Comparison of ENCODE assay signal across 26 cellular contexts in the genomic region with DNA sequence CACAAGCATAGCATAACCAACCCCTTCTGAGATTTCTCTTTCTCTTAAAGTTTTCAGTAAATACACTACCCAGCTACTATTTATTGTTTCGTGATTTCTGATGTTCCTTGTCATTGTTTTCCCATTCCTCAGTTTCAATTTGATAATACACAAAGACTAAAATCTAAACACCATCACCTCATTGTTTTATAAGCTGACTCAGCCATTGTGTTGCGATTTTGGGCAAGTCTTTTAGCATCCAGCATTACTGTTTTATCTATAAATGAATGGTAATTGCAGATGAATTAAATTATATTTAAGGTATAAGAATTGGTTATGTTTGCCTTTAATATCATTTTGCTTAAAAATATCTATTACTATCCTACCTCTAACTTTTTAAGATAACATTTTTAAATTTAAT.
"Had no signal": no experiment of that assay in that cellular context is flagged by ENCODE, and none has a peak within 500 bp of the region (broad histone marks: within the 10 kb centered on the region; RNA-seq: fewer than 3 reads in every experiment).

No MANE protein-coding gene starts in this region.

- ATAC-seq: esophagus mucosa; foreskin keratinocyte; heart right ventricle; left colon; natural killer cell; sciatic nerve; stimulated activated naive CD8-positive, alpha-beta T cell treated with anti-CD3 and anti-CD28 coated beads, Interleukin-15, amount 100 ng/mL, for 72 hours; upper lobe of right lung had no signal

- H3K4me3 ChIP-seq: coronary artery, heart right ventricle, left ventricle myocardium inferior, lung, smooth muscle cell, suprapubic skin, transverse colon, upper lobe of right lung, uterus had no signal

- H3K9me3 ChIP-seq: suprapubic skin, transverse colon, upper lobe of right lung, uterus had no signal

- H3K4me1 ChIP-seq: foreskin keratinocyte, heart right ventricle, left ventricle myocardium inferior, parathyroid adenoma, suprapubic skin, transverse colon, upper lobe of right lung, uterus had no signal

- H3K4me2 ChIP-seq: smooth muscle cell had no signal

- H3K9ac ChIP-seq: parathyroid adenoma had no signal

- H3K36me3 ChIP-seq: heart right ventricle, left ventricle myocardium inferior, suprapubic skin, transverse colon, upper lobe of right lung, uterus had no signal

- FAIRE-seq: islet of Langerhans had no signal

- H3K27ac ChIP-seq: coronary artery, epithelial cell of prostate, foreskin keratinocyte, heart right ventricle, left ventricle myocardium inferior, parathyroid adenoma, suprapubic skin, transverse colon, upper lobe of right lung, uterus had no signal

- DNase-seq: foreskin keratinocyte; glutamatergic neuron; heart right ventricle; hippocampal formation; kidney glomerular epithelial cell; left colon; left ventricle myocardium inferior; natural killer cell; stimulated activated CD4-positive, alpha-beta T cell treated with anti-CD3 and anti-CD28 coated beads, Interleukin-12 subunit alpha, Interleukin-12 subunit beta, amount 100 ng/mL, for 4 hours; stimulated activated CD4-positive, alpha-beta T cell treated with anti-CD3 and anti-CD28 coated beads, Interleukin-1b, Interleukin-23, amount 100 ng/mL, for 48 hours; stimulated activated CD4-positive, alpha-beta T cell treated with anti-CD3 and anti-CD28 coated beads, Interleukin-4, amount 100 ng/mL, for 1 hour; stimulated activated CD8-positive, alpha-beta memory T cell treated with anti-CD3 and anti-CD28 coated beads, Interleukin-4, amount 100 ng/mL, for 48 hours; stimulated activated naive CD4-positive, alpha-beta T cell; stimulated activated naive CD8-positive, alpha-beta T cell treated with anti-CD3 and anti-CD28 coated beads, Interleukin-15, amount 100 ng/mL, for 72 hours; transverse colon; upper lobe of right lung; uterus had no signal
